Comparison of ENCODE assay signal across 8 cellular contexts in genomic region chr1:31295874-31296485, GRCh38. TPM values are rescaled to one million over a fixed set of nuclear protein-coding genes. Genes with fewer than 3 reads are reported as not detected.
DNase-seq lines count a peak whose midpoint lies in the region; ATAC-seq, FAIRE-seq and TF ChIP-seq lines count a peak whose summit lies in the region.

No MANE protein-coding gene starts in this region.

- H3K79me2 ChIP-seq in mammary epithelial cell (ENCODE audit: insufficient read depth, low read length): peaks cover 92% of the 10 kb centered on the region

- intact Hi-C loops in left ventricle myocardium superior (cut with micrococcal nuclease) (no loop called here), mammary epithelial cell (cut with micrococcal nuclease) (loop anchor here (1.0 to 2.0 kb wide), 2 partner anchors 39 to 111 kb away; no protein-coding TSS in a partner anchor), aorta (cut with DNase I) (loop anchor here (10.0 kb wide), 3 partner anchors 119 to 131 kb away; partner anchors contain the start of gene SERINC2 (in 1 of the 2))

- H3K36me3 ChIP-seq in right atrium auricular region (peaks cover 26% of the 10 kb centered on the region), mammary epithelial cell (ENCODE audit: insufficient read depth, low read length) (peaks cover 10% of the 10 kb centered on the region), aorta (ENCODE audit: control insufficient read depth in 1 of 2, insufficient read depth in 2 of 2, low read length in 1 of 2) (no peaks in the 10 kb centered on the region)

- peaks cover 0 to 26% of the 10 kb centered on the region in 2 donors for H3K4me1 ChIP-seq in right atrium auricular region
- H3K4me1 ChIP-seq in mammary epithelial cell (ENCODE audit: insufficient read depth, low read length): peaks cover 13% of the 10 kb centered on the region
- H3K4me1 ChIP-seq in aorta (ENCODE audit: control insufficient read depth in 1 of 2, insufficient read depth in 2 of 2, low read length in 2 of 2): peaks cover 0 to 4% of the 10 kb centered on the region in 2 donors

- FAIRE-seq in H54 (lab: Jason Lieb, UNC): no peak

- ATAC-seq in left ventricle myocardium superior (no peak), aorta (ENCODE audit: low FRiP score) (no peak), GM19455 (IDR thresholded peaks at IDR 0.05; ENCODE audit: unreplicated experiment) (no peak)

- H2AFZ ChIP-seq in mammary epithelial cell (ENCODE audit: low read depth, low read length): peak overlapping the region; percentile 88

- peak overlapping the region; percentile 95 for H3K9ac ChIP-seq in mammary epithelial cell (ENCODE audit: insufficient read depth, low read length)

- H3K4me3 ChIP-seq in right atrium auricular region (peak overlapping the region; percentile 91 to 97), mammary epithelial cell (replicated peaks in 1 of 3; ENCODE audit: insufficient read depth in 1 of 3, low read depth in 2 of 3, low read length in 3 of 3) (peak overlapping the region; percentile 78 to 96 (median 88)), aorta (ENCODE audit: low read length in 2 of 2) (peak overlapping the region; percentile 65 to 91)

- 21% methylated on average over 15 of the region's 17 CpGs for WGBS in mammary epithelial cell (ENCODE audit: low coverage, missing lambda C conversion rate)
- whole genome bisulfite sequencing in aorta, 2 donors: 15 to 17% methylated on average over 17 of the region's 17 CpGs

- H3K27me3 ChIP-seq in right atrium auricular region (no peaks in the 10 kb centered on the region), mammary epithelial cell (ENCODE audit: insufficient read depth, low read length) (no peaks in the 10 kb centered on the region), aorta (ENCODE audit: control insufficient read depth in 1 of 2, insufficient read depth in 2 of 2, low read length in 1 of 2) (no peaks in the 10 kb centered on the region)

- TF ChIP-seq CTCF in right atrium auricular region (IDR thresholded peaks at IDR 0.05) (no peak), mammary epithelial cell (conservative IDR thresholded peaks at IDR 0.05 in 1 of 2, IDR thresholded peaks at IDR 0.05 in 1 of 2; ENCODE audit: extremely low read depth in 1 of 2, insufficient read depth in 1 of 2, low read depth in 1 of 2, low read length in 2 of 2) (no peak)

- DNase-seq in right atrium auricular region (ENCODE audit: low spot score): no peak
- no peak for DNase-seq in left ventricle myocardium superior
- no peak for DNase-seq in mammary epithelial cell
- DNase-seq in medulla oblongata (ENCODE audit: extremely low spot score): peak; percentile 18
- no peak for DNase-seq in aorta
- DNase-seq in H54 (ENCODE audit: insufficient read length, low spot score): no peak
- DNase-seq in NCI-H1436 treated with DMSO at 0.1 percent for 48 hours (lab: John Stamatoyannopoulos, UW): no peak

- H4K20me1 ChIP-seq in mammary epithelial cell (ENCODE audit: insufficient read depth, low read length): no peaks in the 10 kb centered on the region

- TF ChIP-seq POLR2A in H54 (IDR thresholded peaks at IDR 0.05; ENCODE audit: low read depth, low read length): no peak

- dilution Hi-C loops in mammary epithelial cell (cut with HindIII; ENCODE audit: low sequenced_read_pairs): no loop called here

- in situ Hi-C loops in mammary epithelial cell (cut with MboI; ENCODE audit: low sequenced_read_pairs in 2 of 2): no loop called here

- BruUV-seq in mammary epithelial cell (replicated peaks; lab: Mats Ljungman, UMichigan): TSS peak; percentile 67

- CTCF ChIA-PET in mammary epithelial cell (lab: Charles Lee; ENCODE audit: low non-redundant PET): no interaction called here

- no peaks in the 10 kb centered on the region for H3K9me3 ChIP-seq in right atrium auricular region
- H3K9me3 ChIP-seq in mammary epithelial cell (replicated peaks; ENCODE audit: insufficient read depth, low read length): no peaks in the 10 kb centered on the region
- H3K9me3 ChIP-seq in aorta (ENCODE audit: control insufficient read depth, low read length): no peaks in the 10 kb centered on the region

- H3K27ac ChIP-seq in right atrium auricular region: peak overlapping the region; percentile 86 to 91
- peak overlapping the region; percentile 82 for H3K27ac ChIP-seq in mammary epithelial cell (ENCODE audit: insufficient read depth, low read depth, low read length)
- peak overlapping the region in 1 of 2 donors; percentile 67 for H3K27ac ChIP-seq in aorta (ENCODE audit: low read depth in 1 of 2, low read length in 2 of 2)

- peak overlapping the region; percentile 83 for H3K4me2 ChIP-seq in mammary epithelial cell (ENCODE audit: insufficient read depth, low read depth, low read length)

RNA-seq across cellular contexts. Expression of gene SNRNP40, which starts 0.6 kb away (rescaled TPM):
- total RNA-seq in right atrium auricular region (10 to 100 TPM; 20.6 to 20.7 TPM), left ventricle myocardium superior (19.2 TPM), mammary epithelial cell (10 to 100 TPM; 50.9 to 69.8 TPM), aorta (10 to 100 TPM; 31.2 to 32.8 TPM)
- polyA plus RNA-seq in mammary epithelial cell (60.2 TPM), aorta (10 to 100 TPM; 19.8 to 21.2 TPM)
- polyA minus RNA-seq in mammary epithelial cell: 77.9 TPM

RNA-seq across cellular contexts. Expression of gene ZCCHC17, which starts 0.9 kb away (rescaled TPM):
- 10 to 100 TPM; 12.7 to 13.3 TPM for total RNA-seq in right atrium auricular region
- 11.1 TPM for total RNA-seq in left ventricle myocardium superior
- total RNA-seq in mammary epithelial cell: 10 to 100 TPM; 47.5 to 49.7 TPM
- polyA plus RNA-seq in mammary epithelial cell: 65.7 TPM
- 39.7 TPM for polyA minus RNA-seq in mammary epithelial cell
- 10 to 100 TPM; 17.7 to 21.3 TPM for total RNA-seq in aorta
- polyA plus RNA-seq in aorta: 10 to 100 TPM; 29.7 to 31.7 TPM

RNA-seq across cellular contexts. Expression of gene NKAIN1, which starts 56.3 kb away (rescaled TPM):
- total RNA-seq in right atrium auricular region (not detected), left ventricle myocardium superior (not detected), mammary epithelial cell (under 1 TPM in 1 of 2 donors, not detected in 1; under 0.01 TPM), aorta (under 1 TPM in 1 of 2 donors, not detected in 1; 0.30 TPM)
- polyA plus RNA-seq in mammary epithelial cell (0.12 TPM), aorta (not detected)
- not detected for polyA minus RNA-seq in mammary epithelial cell
